ENCODE assay signal across 30 cellular contexts in the genomic region with DNA sequence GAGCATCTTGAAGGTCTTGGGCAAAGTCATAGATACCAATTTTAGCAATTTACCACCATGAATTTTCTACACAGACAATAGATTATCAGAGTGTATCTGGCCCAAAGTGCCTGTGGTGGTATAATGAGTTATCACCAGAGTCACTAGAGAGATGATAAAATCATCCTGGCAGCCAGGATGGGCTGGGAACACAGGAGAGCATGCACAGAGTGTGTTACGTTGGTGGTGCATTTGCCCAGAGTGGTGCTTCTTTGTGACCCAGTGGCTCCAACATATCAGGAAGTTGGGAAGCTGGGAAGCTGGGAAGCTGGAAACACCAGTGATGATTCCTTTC.
"Had no signal": no experiment of that assay in that cellular context is flagged by ENCODE, and none has a peak within 500 bp of the region (broad histone marks: within the 10 kb centered on the region; RNA-seq: fewer than 3 reads in every experiment).

No MANE protein-coding gene starts in this region.

- H3K27ac ChIP-seq: adrenal gland, ascending aorta, brain microvascular endothelial cell, breast epithelium, cardiac muscle cell had no signal

- H3K4me1 ChIP-seq: adrenal gland, ascending aorta, breast epithelium had no signal

- ATAC-seq: activated naive CD4-positive, alpha-beta T cell treated with anti-CD3 and anti-CD28 coated beads, Interleukin-2, amount 50 U/mL, for 72 hours; activated naive CD8-positive, alpha-beta T cell treated with anti-CD3 and anti-CD28 coated beads, Interleukin-2, amount 50 U/mL, for 24 hours; activated T-cell treated with anti-CD3 and anti-CD28 coated beads, Interleukin-2, amount 50 U/mL, for 4 hours; activated T-cell treated with anti-CD3 and anti-CD28 coated beads, Interleukin-2, amount 50 U/mL, for 72 hours; activated T-helper 17 cell treated with anti-CD3 and anti-CD28 coated beads, Interleukin-2, amount 50 U/mL, for 72 hours had no signal

- DNase-seq: activated effector memory CD4-positive, alpha-beta T cell treated with anti-CD3 and anti-CD28 coated beads, Interleukin-2, amount 50 U/mL, for 16 hours; activated effector memory CD4-positive, alpha-beta T cell treated with Interleukin-2 at 50 U/mL for 16 hours; activated gamma-delta T cell; activated gamma-delta T cell treated with Interleukin-2 at 50 U/mL for 16 hours; activated naive CD4-positive, alpha-beta T cell; activated naive CD4-positive, alpha-beta T cell treated with anti-CD3 and anti-CD28 coated beads for 36 hours; activated naive CD4-positive, alpha-beta T cell treated with anti-CD3 and anti-CD28 coated beads, Interleukin-2, amount 10 ng/mL, durations not matched to agents 7 days and 5 days; activated naive CD4-positive, alpha-beta T cell treated with anti-CD3 and anti-CD28 coated beads, Interleukin-2, amount 50 U/mL, for 16 hours; activated naive CD4-positive, alpha-beta T cell treated with Interleukin-2 at 50 U/mL for 16 hours; activated naive CD8-positive, alpha-beta T cell treated with anti-CD3 and anti-CD28 coated beads for 36 hours; activated naive CD8-positive, alpha-beta T cell treated with anti-CD3 and anti-CD28 coated beads, Interleukin-2, amount 10 ng/mL, durations not matched to agents 7 days and 5 days; activated naive CD8-positive, alpha-beta T cell treated with anti-CD3 and anti-CD28 coated beads, Interleukin-2, amount 50 U/mL, for 24 hours; activated T-cell treated with anti-CD3 and anti-CD28 coated beads, Interleukin-2, amount 50 U/mL, for 4 hours; activated T-cell treated with anti-CD3 and anti-CD28 coated beads, Interleukin-2, amount 50 U/mL, for 48 hours; activated T-cell treated with anti-CD3 and anti-CD28 coated beads, Interleukin-2, amount 50 U/mL, for 72 hours; adrenal gland; amniotic stem cell; amygdala; anterior cingulate cortex; aorta; brain microvascular endothelial cell; caudate nucleus; central memory CD4-positive, alpha-beta T cell; cerebellar nuclear complex had no signal

- H3K4me3 ChIP-seq: adrenal gland, ascending aorta, body of pancreas, breast epithelium, cardiac muscle cell had no signal

- H3K9me3 ChIP-seq: adrenal gland, body of pancreas, breast epithelium had no signal

- H3K36me3 ChIP-seq: adrenal gland, ascending aorta, brain microvascular endothelial cell, breast epithelium, cardiac muscle cell had no signal

- H3K27me3 ChIP-seq: adrenal gland, ascending aorta, body of pancreas, brain microvascular endothelial cell, breast epithelium, cardiac muscle cell had no signal
